8 cellular contexts compared by ENCODE assay signal in the genomic region with DNA sequence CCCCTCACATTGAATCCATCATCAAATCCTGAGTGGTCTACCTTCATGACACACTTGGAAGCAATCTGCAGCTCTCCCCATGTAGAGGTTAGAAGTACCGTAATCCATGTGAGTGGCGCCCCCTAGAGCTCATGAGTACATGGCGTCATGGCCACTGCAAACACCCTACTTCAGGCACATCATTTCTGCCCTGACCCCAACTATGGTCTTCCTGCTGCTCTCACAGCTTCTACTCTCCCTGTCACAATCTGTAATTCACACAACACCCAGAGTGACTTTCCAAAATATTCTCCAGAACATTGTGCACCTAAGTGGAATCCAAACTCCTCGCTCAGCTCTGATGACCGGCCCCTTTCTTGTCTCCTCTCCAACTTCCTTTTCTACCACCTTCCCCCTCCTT.
A peak's percentile ranks its signal among the peaks of the same experiment; 100 is the strongest.
DNase-seq lines count a peak whose midpoint lies in the region; ATAC-seq, FAIRE-seq and TF ChIP-seq lines count a peak whose summit lies in the region.

No MANE protein-coding gene starts in this region.

- peaks cover 10% of the 10 kb centered on the region for H3K36me3 Mint-ChIP-seq in activated T-helper 1 cell treated with anti-CD3 and anti-CD28 coated beads, Interleukin-12 subunit alpha, Interleukin-12 subunit beta, Interleukin-2, Interleukin-4 antibody, amounts not matched to agents 30 ng/mL and 10 ng/mL and 1 ng/mL, durations not matched to agents 14 hours and 24 hours and 36 hours (ENCODE audit: low read depth)

- H3K4me2 ChIP-seq in PC-9, result no peak overlapping the region

- H3F3A ChIP-seq in PC-9 (ENCODE audit: insufficient read depth, low read depth), result no peaks in the 10 kb centered on the region

- POLR2A ChIA-PET in PC-9 (lab: Charles Lee; ENCODE audit: unreplicated experiment), result no interaction called here

- no peaks in the 10 kb centered on the region for H4K20me1 ChIP-seq in PC-9 (ENCODE audit: insufficient read depth)

- H3K4me3 ChIP-seq in PC-9, result no peak overlapping the region
- no peak overlapping the region for H3K4me3 ChIP-seq in upper lobe of right lung

- peaks cover 44% of the 10 kb centered on the region for H3K4me1 Mint-ChIP-seq in activated T-helper 1 cell treated with anti-CD3 and anti-CD28 coated beads, Interleukin-12 subunit alpha, Interleukin-12 subunit beta, Interleukin-2, Interleukin-4 antibody, amounts not matched to agents 30 ng/mL and 10 ng/mL and 1 ng/mL, durations not matched to agents 14 hours and 24 hours and 36 hours (ENCODE audit: low read depth)

- H3K4me3 Mint-ChIP-seq in activated T-helper 1 cell treated with anti-CD3 and anti-CD28 coated beads, Interleukin-12 subunit alpha, Interleukin-12 subunit beta, Interleukin-2, Interleukin-4 antibody, amounts not matched to agents 30 ng/mL and 10 ng/mL and 1 ng/mL, durations not matched to agents 14 hours and 24 hours and 36 hours, result no peak overlapping the region

- TF ChIP-seq CTCF in PC-9 (conservative IDR thresholded peaks at IDR 0.05) (peak; percentile 60), upper lobe of right lung (IDR thresholded peaks at IDR 0.05) (peak; percentile 59)

- H3K9me3 Mint-ChIP-seq in activated T-helper 1 cell treated with anti-CD3 and anti-CD28 coated beads, Interleukin-12 subunit alpha, Interleukin-12 subunit beta, Interleukin-2, Interleukin-4 antibody, amounts not matched to agents 30 ng/mL and 10 ng/mL and 1 ng/mL, durations not matched to agents 14 hours and 24 hours and 36 hours, result no peaks in the 10 kb centered on the region

- H2AFZ ChIP-seq in PC-9, result no peak overlapping the region

- H3K4me1 ChIP-seq in PC-9 (replicated peaks; ENCODE audit: insufficient read depth) (0 out of 2 replicates have a peak, but pooled peaks cover 4% of the 10 kb centered on the region), upper lobe of right lung (peaks cover 6% of the 10 kb centered on the region)

- intact Hi-C loops in PC-9 (cut with micrococcal nuclease; ENCODE audit: unreplicated experiment) (no loop called here), upper lobe of right lung (cut with DNase I) (no loop called here)
- intact Hi-C loops in activated T-helper 1 cell treated with anti-CD3 and anti-CD28 coated beads, Interleukin-12 subunit alpha, Interleukin-12 subunit beta, Interleukin-2, Interleukin-4 antibody, amounts not matched to agents 30 ng/mL and 10 ng/mL and 1 ng/mL, durations not matched to agents 14 hours and 24 hours and 36 hours (cut with micrococcal nuclease), result loop anchor here (1.0 to 10.0 kb wide), 2 partner anchors 55 to 154 kb away; no protein-coding TSS in a partner anchor

- no peak for FAIRE-seq in frontal cortex (lab: Jason Lieb, UNC)

- H3K27me3 ChIP-seq in PC-9 (ENCODE audit: insufficient read depth, low read depth), result no peaks in the 10 kb centered on the region
- H3K27me3 ChIP-seq in upper lobe of right lung, result no peaks in the 10 kb centered on the region

- no peaks in the 10 kb centered on the region for H3K9me2 ChIP-seq in PC-9 (ENCODE audit: insufficient read depth)

- peak overlapping the region; percentile 13 for H3K27ac Mint-ChIP-seq in activated T-helper 1 cell treated with anti-CD3 and anti-CD28 coated beads, Interleukin-12 subunit alpha, Interleukin-12 subunit beta, Interleukin-2, Interleukin-4 antibody, amounts not matched to agents 30 ng/mL and 10 ng/mL and 1 ng/mL, durations not matched to agents 14 hours and 24 hours and 36 hours

- CTCF ChIA-PET in PC-9 (lab: Charles Lee), result no interaction called here

- no peaks in the 10 kb centered on the region for H3K27me3 Mint-ChIP-seq in activated T-helper 1 cell treated with anti-CD3 and anti-CD28 coated beads, Interleukin-12 subunit alpha, Interleukin-12 subunit beta, Interleukin-2, Interleukin-4 antibody, amounts not matched to agents 30 ng/mL and 10 ng/mL and 1 ng/mL, durations not matched to agents 14 hours and 24 hours and 36 hours (ENCODE audit: insufficient read depth)

- peak; percentile 68 for ATAC-seq in GM18873 (IDR thresholded peaks at IDR 0.05; ENCODE audit: low FRiP score, unreplicated experiment)
- peak; percentile 78 for ATAC-seq in HG03378 (IDR thresholded peaks at IDR 0.05; ENCODE audit: unreplicated experiment)
- peak; percentile 88 for ATAC-seq in upper lobe of right lung

- no TSS peak for BruUV-seq in PC-9 (replicated peaks; lab: Mats Ljungman, UMichigan)

- no peaks in the 10 kb centered on the region for H3K79me2 ChIP-seq in PC-9 (ENCODE audit: low read depth)

- H3K36me3 ChIP-seq in PC-9 (ENCODE audit: low read depth), result no peaks in the 10 kb centered on the region
- no peaks in the 10 kb centered on the region for H3K36me3 ChIP-seq in upper lobe of right lung

- DNase-seq in Ammon's horn (ENCODE audit: low spot score) (peak; percentile 88), PC-9 (peak in 1 of 2 experiments; percentile 19), frontal cortex (ENCODE audit: low spot score in 2 of 2) (peak; percentile 37 to 46), pons (ENCODE audit: low spot score) (peak; percentile 91), upper lobe of right lung (no peak)
- DNase-seq in activated T-helper 1 cell treated with anti-CD3 and anti-CD28 coated beads, Interleukin-12 subunit alpha, Interleukin-12 subunit beta, Interleukin-2, Interleukin-4 antibody, amounts not matched to agents 30 ng/mL and 10 ng/mL and 1 ng/mL, durations not matched to agents 14 hours and 24 hours and 36 hours (ENCODE audit: low spot score), result peak; percentile 35

- no peaks in the 10 kb centered on the region for H3K9me3 ChIP-seq in PC-9 (ENCODE audit: insufficient read depth, low read depth)
- no peaks in the 10 kb centered on the region for H3K9me3 ChIP-seq in upper lobe of right lung

- H3K27ac ChIP-seq in PC-9, result no peak overlapping the region
- H3K27ac ChIP-seq in upper lobe of right lung, result no peak overlapping the region
